Comparison of ENCODE assay signal across 20 cellular contexts in genomic region chr12:105335856-105336255, GRCh38. TPM values are rescaled to one million over a fixed set of nuclear protein-coding genes. Genes with fewer than 3 reads are reported as not detected.
DNase-seq lines count a peak whose midpoint lies in the region; ATAC-seq, FAIRE-seq and TF ChIP-seq lines count a peak whose summit lies in the region.
"Had no signal": no experiment of that assay in that cellular context is flagged by ENCODE, and none has a peak within 500 bp of the region (broad histone marks: within the 10 kb centered on the region; RNA-seq: fewer than 3 reads in every experiment).

No MANE protein-coding gene starts in this region.

- H4K20me1 ChIP-seq in OCI-LY3 (ENCODE audit: insufficient read depth, low read length) (0 out of 2 replicates have a peak, but pooled peaks cover 7% of the 10 kb centered on the region), hepatocyte (ENCODE audit: insufficient read depth, poor library complexity, severe bottlenecking) (no peaks in the 10 kb centered on the region), neural progenitor cell (ENCODE audit: low read depth) (peaks cover 12% of the 10 kb centered on the region)

- no peak for DNase-seq in AG04450 (ENCODE audit: low read depth, low spot score)
- no peak for DNase-seq in Calu3
- DNase-seq in hepatocyte (ENCODE audit: low spot score) = no peak
- DNase-seq in D341Med (ENCODE audit: low spot score) = no peak
- no peak for DNase-seq in GM12892 (ENCODE audit: insufficient read length)
- DNase-seq in neural progenitor cell (ENCODE audit: low spot score) = no peak
- DNase-seq: AML-193; aorta; H9; KBM-7; left ventricle myocardium inferior; NCI-H1436; occipital lobe; sigmoid colon; stimulated activated CD4-positive, alpha-beta T cell treated with anti-CD3 and anti-CD28 coated beads, Interleukin-2, amount 100 ng/mL, for 24 hours had no signal

- no peaks in the 10 kb centered on the region for H3K27me3 Mint-ChIP-seq in Calu3 (ENCODE audit: unreplicated experiment)
- no peaks in the 10 kb centered on the region for H3K27me3 Mint-ChIP-seq in neural progenitor cell (ENCODE audit: insufficient read depth, low read depth)

- no peak for ATAC-seq in GM21619 (IDR thresholded peaks at IDR 0.05; ENCODE audit: unreplicated experiment)
- ATAC-seq: gastroesophageal sphincter had no signal

- H3K4me3 ChIP-seq in AG04450 (ENCODE audit: low read depth, low read length) = no peak overlapping the region
- no peak overlapping the region for H3K4me3 ChIP-seq in OCI-LY3 (ENCODE audit: low read length)
- H3K4me3 ChIP-seq in hepatocyte = no peak overlapping the region
- H3K4me3 ChIP-seq in neural progenitor cell = no peak overlapping the region
- H3K4me3 ChIP-seq: gastroesophageal sphincter, left ventricle myocardium inferior, sigmoid colon had no signal

- H3K9me3 ChIP-seq in AG04450 (ENCODE audit: control insufficient read depth, insufficient read depth, low read length) (peaks cover 12% of the 10 kb centered on the region), OCI-LY3 (ENCODE audit: insufficient read depth, low read length) (peaks cover 6% of the 10 kb centered on the region), hepatocyte (ENCODE audit: low read depth) (no peaks in the 10 kb centered on the region), neural progenitor cell (ENCODE audit: low read depth) (no peaks in the 10 kb centered on the region)

- H3F3A ChIP-seq in neural progenitor cell (ENCODE audit: low read depth) = no peaks in the 10 kb centered on the region

- no peak overlapping the region for H3K9ac ChIP-seq in OCI-LY3 (ENCODE audit: low read length)
- H3K9ac ChIP-seq in neural progenitor cell = no peak overlapping the region

- H2AFZ ChIP-seq in OCI-LY3 (ENCODE audit: low read depth, low read length) = no peak overlapping the region
- no peak overlapping the region for H2AFZ ChIP-seq in hepatocyte
- H2AFZ ChIP-seq in neural progenitor cell (replicated peaks) = no peak overlapping the region

- H3K36me3 ChIP-seq in OCI-LY3 (replicated peaks; ENCODE audit: low read depth, low read length) (peaks cover 16% of the 10 kb centered on the region), hepatocyte (replicated peaks; ENCODE audit: insufficient read depth, low read depth) (no peaks in the 10 kb centered on the region), neural progenitor cell (peaks cover 4% of the 10 kb centered on the region)
- H3K36me3 ChIP-seq: gastroesophageal sphincter, left ventricle myocardium inferior, sigmoid colon had no signal

- no peak for TF ChIP-seq CTCF in AG04450 (IDR thresholded peaks at IDR 0.05; ENCODE audit: low read depth, low read length)
- no peak for TF ChIP-seq CTCF in Calu3 (IDR thresholded peaks at IDR 0.05; ENCODE audit: unreplicated experiment)
- TF ChIP-seq CTCF in OCI-LY3 (IDR thresholded peaks at IDR 0.05; ENCODE audit: low read depth, low read length) = no peak
- TF ChIP-seq CTCF in hepatocyte (IDR thresholded peaks at IDR 0.05; ENCODE audit: poor library complexity) = no peak
- no peak for TF ChIP-seq CTCF in neural progenitor cell (IDR thresholded peaks at IDR 0.05)

- H3K4me1 ChIP-seq in OCI-LY3 (ENCODE audit: low read length) = peaks cover 33% of the 10 kb centered on the region
- peaks cover 22% of the 10 kb centered on the region for H3K4me1 ChIP-seq in hepatocyte (ENCODE audit: insufficient read depth)
- H3K4me1 ChIP-seq in neural progenitor cell = peaks cover 6% of the 10 kb centered on the region

- FAIRE-seq in GM12892 (lab: Jason Lieb, UNC) = no peak
- FAIRE-seq: colon had no signal

- BruUV-seq in Calu3 (replicated peaks; lab: Mats Ljungman, UMichigan) = no TSS peak

- intact Hi-C loops in Calu3 (cut with micrococcal nuclease; ENCODE audit: unreplicated experiment) = loop anchor here (2.0 kb wide), 1 partner anchor 101 kb away; no protein-coding TSS in a partner anchor

- POLR2A ChIA-PET in AG04450 (lab: Yijun Ruan, JAX) = no interaction called here

- H3K4me1 Mint-ChIP-seq in Calu3 (ENCODE audit: low read depth, unreplicated experiment) (peaks cover 54% of the 10 kb centered on the region), neural progenitor cell (peaks cover 29% of the 10 kb centered on the region)

- 95% methylated on average over 5 of the region's 5 CpGs for WGBS in hepatocyte (ENCODE audit: low lambda C conversion rate, missing lambda C conversion rate)

- H3K4me2 ChIP-seq in OCI-LY3 (ENCODE audit: low read length) (peak overlapping the region; percentile 18; the same call in 1 of the 2 replicates), hepatocyte (no peak overlapping the region), neural progenitor cell (no peak overlapping the region)

- no peak for TF ChIP-seq POLR2A in GM12892 (IDR thresholded peaks at IDR 0.05; ENCODE audit: low read depth, low read length)

- H3K27me3 ChIP-seq in AG04450 (ENCODE audit: control insufficient read depth, insufficient read depth, low read length) = no peaks in the 10 kb centered on the region
- H3K27me3 ChIP-seq in OCI-LY3 (ENCODE audit: low read depth, low read length) = no peaks in the 10 kb centered on the region
- no peaks in the 10 kb centered on the region for H3K27me3 ChIP-seq in hepatocyte
- peaks cover 24% of the 10 kb centered on the region for H3K27me3 ChIP-seq in neural progenitor cell

- CTCF ChIA-PET in AG04450 (lab: Charles Lee) (no interaction called here), Calu3 (lab: Charles Lee) (no interaction called here)

- H3K9me3 Mint-ChIP-seq in Calu3 (ENCODE audit: low read depth, unreplicated experiment) = peaks cover 8% of the 10 kb centered on the region
- H3K9me3 Mint-ChIP-seq in neural progenitor cell = peaks cover 6% of the 10 kb centered on the region

- peaks cover 36% of the 10 kb centered on the region for H3K36me3 Mint-ChIP-seq in Calu3 (ENCODE audit: insufficient read depth, unreplicated experiment)
- H3K36me3 Mint-ChIP-seq in neural progenitor cell = peaks cover 16% of the 10 kb centered on the region

- H3K27ac Mint-ChIP-seq in Calu3 (ENCODE audit: unreplicated experiment) = peak overlapping the region; percentile 25
- H3K27ac Mint-ChIP-seq in neural progenitor cell = no peak overlapping the region
- H3K27ac Mint-ChIP-seq: H9 had no signal

- H3K79me2 ChIP-seq in OCI-LY3 (ENCODE audit: low read length) = peaks cover 52% of the 10 kb centered on the region
- peaks cover 89% of the 10 kb centered on the region for H3K79me2 ChIP-seq in hepatocyte
- H3K79me2 ChIP-seq in neural progenitor cell (ENCODE audit: low read depth) = peaks cover 22% of the 10 kb centered on the region

- H3K4me3 Mint-ChIP-seq in Calu3 (ENCODE audit: low read depth, unreplicated experiment) (peak overlapping the region; percentile 78), neural progenitor cell (no peak overlapping the region)
- H3K4me3 Mint-ChIP-seq: H9 had no signal

- peak overlapping the region; percentile 22 for H3K27ac ChIP-seq in AG04450 (ENCODE audit: low read depth, low read length)
- no peak overlapping the region for H3K27ac ChIP-seq in OCI-LY3 (ENCODE audit: low read length)
- H3K27ac ChIP-seq in hepatocyte = peak overlapping the region; percentile 48
- H3K27ac ChIP-seq in neural progenitor cell = no peak overlapping the region
- H3K27ac ChIP-seq: epithelial cell of prostate, gastroesophageal sphincter, left ventricle myocardium inferior, sigmoid colon had no signal

- H3K9me2 ChIP-seq in hepatocyte (replicated peaks; ENCODE audit: insufficient read depth) = no peaks in the 10 kb centered on the region

RNA-seq across cellular contexts. Expression of gene C12orf75, which starts 5.4 kb away (rescaled TPM):
- 252 and 350 TPM in 2 replicates for polyA plus RNA-seq in AG04450 (2011; rRNA removed)
- polyA minus RNA-seq in AG04450 (2011; rRNA and poly(A)+ RNA removed) = 45.5 and 56.7 TPM in 2 replicates
- 336 and 363 TPM in 2 replicates for total RNA-seq in Calu3 (2022)
- total RNA-seq in hepatocyte = 80.9 and 92.3 TPM in 2 replicates
- polyA plus RNA-seq in hepatocyte = 95.2 and 103 TPM in 2 replicates
- 131 TPM for polyA plus RNA-seq in GM12892 (2012; ENCODE audit: missing spikeins)
- 32.7 and 59.9 TPM in 2 replicates for total RNA-seq in neural progenitor cell (ENCODE audit: low replicate concordance)

Comparison
In these comparisons a context has a peak if more than half of its experiments do, and no peak if none do; other contexts are left out.
1. H3K27ac ChIP-seq: peak in AG04450 (single experiment) and hepatocyte (single experiment); none in OCI-LY3 (single experiment) and neural progenitor cell (single experiment).